1 cellular context compared by ENCODE assay signal in genomic region chr3:192851821-192852352, GRCh38.
TF ChIP-seq lines count a peak whose summit lies in the region.

No MANE protein-coding gene starts in this region.

TF ChIP-seq in HepG2, 621 proteins besides CTCF, POLR2A, EP300 and RAD21 (continued from another document and continues in another):
- TF ChIP-seq STAT6 (CRISPR knock-in tag; IDR thresholded peaks at IDR 0.05; ENCODE audit: borderline replicate concordance) (no peak), ZNF558 (CRISPR knock-in tag; IDR thresholded peaks at IDR 0.05; ENCODE audit: borderline replicate concordance) (no peak), KLF9 (CRISPR knock-in tag; IDR thresholded peaks at IDR 0.05; ENCODE audit: low read depth) (no peak), ARNT2 (CRISPR knock-in tag; IDR thresholded peaks at IDR 0.05; ENCODE audit: low read depth) (no peak), SRF (IDR thresholded peaks at IDR 0.05; ENCODE audit: low read depth, low read length) (no peak), ZNF607 (CRISPR knock-in tag; IDR thresholded peaks at IDR 0.05; ENCODE audit: borderline replicate concordance) (no peak), ZNF772 (CRISPR knock-in tag; IDR thresholded peaks at IDR 0.05) (no peak), ZNF790 (CRISPR knock-in tag; IDR thresholded peaks at IDR 0.05; ENCODE audit: borderline replicate concordance) (no peak), POLR2G (IDR thresholded peaks at IDR 0.05; ENCODE audit: low read depth, low read length) (no peak), TGIF2 (CRISPR knock-in tag; IDR thresholded peaks at IDR 0.05) (no peak), REPIN1 (CRISPR knock-in tag; IDR thresholded peaks at IDR 0.05; ENCODE audit: borderline replicate concordance, low read depth) (no peak), ZNF501 (CRISPR knock-in tag; IDR thresholded peaks at IDR 0.05) (no peak), TFDP2 (CRISPR knock-in tag; IDR thresholded peaks at IDR 0.05) (no peak), MED8 (CRISPR knock-in tag; IDR thresholded peaks at IDR 0.05; ENCODE audit: insufficient replicate concordance) (no peak), ZNF776 (CRISPR knock-in tag; IDR thresholded peaks at IDR 0.05) (no peak), HOXD1 (CRISPR knock-in tag; IDR thresholded peaks at IDR 0.05) (0 out of 2 replicates have a peak, but pooled peaks have one; percentile 32), ZNF674 (CRISPR knock-in tag; IDR thresholded peaks at IDR 0.05; ENCODE audit: low read depth) (no peak), SNAPC2 (CRISPR knock-in tag; IDR thresholded peaks at IDR 0.05) (no peak), ZBTB7B (CRISPR knock-in tag; IDR thresholded peaks at IDR 0.05) (no peak), HNF4G (IDR thresholded peaks at IDR 0.05; ENCODE audit: borderline replicate concordance, low read depth, low read length) (peak; percentile 33; the same call in 1 of the 2 replicates), HNF4G (CRISPR knock-in tag; IDR thresholded peaks at IDR 0.05; ENCODE audit: borderline replicate concordance, low read depth) (no peak), ZNF781 (CRISPR knock-in tag; IDR thresholded peaks at IDR 0.05; ENCODE audit: borderline replicate concordance, not compliant biosample characterization) (no peak), CBX1 (IDR thresholded peaks at IDR 0.05; ENCODE audit: low read depth) (no peak), FOXC1 (CRISPR knock-in tag; IDR thresholded peaks at IDR 0.05; ENCODE audit: borderline replicate concordance) (no peak), ESRRA (CRISPR knock-in tag; IDR thresholded peaks at IDR 0.05; ENCODE audit: low read depth) (no peak), ZNF335 (CRISPR knock-in tag; IDR thresholded peaks at IDR 0.05) (no peak), ZSCAN29 (CRISPR knock-in tag; conservative IDR thresholded peaks at IDR 0.05) (no peak), ZNF788 (CRISPR knock-in tag; IDR thresholded peaks at IDR 0.05; ENCODE audit: borderline replicate concordance) (no peak), PPARG (CRISPR knock-in tag; conservative IDR thresholded peaks at IDR 0.05) (peak; percentile 83), SAP130 (CRISPR knock-in tag; IDR thresholded peaks at IDR 0.05; ENCODE audit: low read depth) (peak; percentile 64), DPF2 (CRISPR knock-in tag; IDR thresholded peaks at IDR 0.05; ENCODE audit: borderline replicate concordance, low read depth) (no peak), ZNF609 (CRISPR knock-in tag; IDR thresholded peaks at IDR 0.05; ENCODE audit: borderline replicate concordance) (peak; percentile 55; the same call in 1 of the 2 replicates), SOX13 (IDR thresholded peaks at IDR 0.05) (no peak), SOX13 (CRISPR knock-in tag; conservative IDR thresholded peaks at IDR 0.05 in 1 of 2, IDR thresholded peaks at IDR 0.05 in 1 of 2) (peak in 1 of 2 experiments; percentile 87; a peak in 2 of 4 replicates), GABPB1 (CRISPR knock-in tag; IDR thresholded peaks at IDR 0.05) (no peak; the same call in 1 of the 2 replicates), SSRP1 (CRISPR knock-in tag; IDR thresholded peaks at IDR 0.05) (no peak), THAP9 (CRISPR knock-in tag; IDR thresholded peaks at IDR 0.05; ENCODE audit: borderline replicate concordance) (no peak), ZEB1 (IDR thresholded peaks at IDR 0.05; ENCODE audit: insufficient replicate concordance, low read depth) (peak; percentile 54), E2F2 (CRISPR knock-in tag; IDR thresholded peaks at IDR 0.05; ENCODE audit: borderline replicate concordance) (no peak), ETV5 (CRISPR knock-in tag; IDR thresholded peaks at IDR 0.05; ENCODE audit: borderline replicate concordance) (peak; percentile 36; the same call in 1 of the 2 replicates), BCL6 (CRISPR knock-in tag; IDR thresholded peaks at IDR 0.05) (peak; percentile 100)
- TF ChIP-seq, protein P1, sequence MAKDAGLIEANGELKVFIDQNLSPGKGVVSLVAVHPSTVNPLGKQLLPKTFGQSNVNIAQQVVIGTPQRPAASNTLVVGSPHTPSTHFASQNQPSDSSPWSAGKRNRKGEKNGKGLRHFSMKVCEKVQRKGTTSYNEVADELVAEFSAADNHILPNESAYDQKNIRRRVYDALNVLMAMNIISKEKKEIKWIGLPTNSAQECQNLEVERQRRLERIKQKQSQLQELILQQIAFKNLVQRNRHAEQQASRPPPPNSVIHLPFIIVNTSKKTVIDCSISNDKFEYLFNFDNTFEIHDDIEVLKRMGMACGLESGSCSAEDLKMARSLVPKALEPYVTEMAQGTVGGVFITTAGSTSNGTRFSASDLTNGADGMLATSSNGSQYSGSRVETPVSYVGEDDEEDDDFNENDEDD (CRISPR knock-in tag; IDR thresholded peaks at IDR 0.05; ENCODE audit: borderline replicate concordance), result no peak
- TF ChIP-seq, protein P2, sequence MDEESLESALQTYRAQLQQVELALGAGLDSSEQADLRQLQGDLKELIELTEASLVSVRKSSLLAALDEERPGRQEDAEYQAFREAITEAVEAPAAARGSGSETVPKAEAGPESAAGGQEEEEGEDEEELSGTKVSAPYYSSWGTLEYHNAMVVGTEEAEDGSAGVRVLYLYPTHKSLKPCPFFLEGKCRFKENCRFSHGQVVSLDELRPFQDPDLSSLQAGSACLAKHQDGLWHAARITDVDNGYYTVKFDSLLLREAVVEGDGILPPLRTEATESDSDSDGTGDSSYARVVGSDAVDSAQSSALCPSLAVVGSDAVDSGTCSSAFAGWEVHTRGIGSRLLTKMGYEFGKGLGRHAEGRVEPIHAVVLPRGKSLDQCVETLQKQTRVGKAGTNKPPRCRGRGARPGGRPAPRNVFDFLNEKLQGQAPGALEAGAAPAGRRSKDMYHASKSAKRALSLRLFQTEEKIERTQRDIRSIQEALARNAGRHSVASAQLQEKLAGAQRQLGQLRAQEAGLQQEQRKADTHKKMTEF (CRISPR knock-in tag; IDR thresholded peaks at IDR 0.05), result 0 out of 2 replicates have a peak, but pooled peaks have one; percentile 24
- TF ChIP-seq, protein P3, sequence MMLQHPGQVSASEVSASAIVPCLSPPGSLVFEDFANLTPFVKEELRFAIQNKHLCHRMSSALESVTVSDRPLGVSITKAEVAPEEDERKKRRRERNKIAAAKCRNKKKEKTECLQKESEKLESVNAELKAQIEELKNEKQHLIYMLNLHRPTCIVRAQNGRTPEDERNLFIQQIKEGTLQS (CRISPR knock-in tag; IDR thresholded peaks at IDR 0.05), result no peak; the same call in 1 of the 2 replicates
- TF ChIP-seq, protein P4, sequence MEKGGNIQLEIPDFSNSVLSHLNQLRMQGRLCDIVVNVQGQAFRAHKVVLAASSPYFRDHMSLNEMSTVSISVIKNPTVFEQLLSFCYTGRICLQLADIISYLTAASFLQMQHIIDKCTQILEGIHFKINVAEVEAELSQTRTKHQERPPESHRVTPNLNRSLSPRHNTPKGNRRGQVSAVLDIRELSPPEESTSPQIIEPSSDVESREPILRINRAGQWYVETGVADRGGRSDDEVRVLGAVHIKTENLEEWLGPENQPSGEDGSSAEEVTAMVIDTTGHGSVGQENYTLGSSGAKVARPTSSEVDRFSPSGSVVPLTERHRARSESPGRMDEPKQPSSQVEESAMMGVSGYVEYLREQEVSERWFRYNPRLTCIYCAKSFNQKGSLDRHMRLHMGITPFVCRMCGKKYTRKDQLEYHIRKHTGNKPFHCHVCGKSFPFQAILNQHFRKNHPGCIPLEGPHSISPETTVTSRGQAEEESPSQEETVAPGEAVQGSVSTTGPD (CRISPR knock-in tag; IDR thresholded peaks at IDR 0.05), result peak; percentile 88
- TF ChIP-seq, protein P5, sequence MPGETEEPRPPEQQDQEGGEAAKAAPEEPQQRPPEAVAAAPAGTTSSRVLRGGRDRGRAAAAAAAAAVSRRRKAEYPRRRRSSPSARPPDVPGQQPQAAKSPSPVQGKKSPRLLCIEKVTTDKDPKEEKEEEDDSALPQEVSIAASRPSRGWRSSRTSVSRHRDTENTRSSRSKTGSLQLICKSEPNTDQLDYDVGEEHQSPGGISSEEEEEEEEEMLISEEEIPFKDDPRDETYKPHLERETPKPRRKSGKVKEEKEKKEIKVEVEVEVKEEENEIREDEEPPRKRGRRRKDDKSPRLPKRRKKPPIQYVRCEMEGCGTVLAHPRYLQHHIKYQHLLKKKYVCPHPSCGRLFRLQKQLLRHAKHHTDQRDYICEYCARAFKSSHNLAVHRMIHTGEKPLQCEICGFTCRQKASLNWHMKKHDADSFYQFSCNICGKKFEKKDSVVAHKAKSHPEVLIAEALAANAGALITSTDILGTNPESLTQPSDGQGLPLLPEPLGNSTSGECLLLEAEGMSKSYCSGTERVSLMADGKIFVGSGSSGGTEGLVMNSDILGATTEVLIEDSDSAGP (CRISPR knock-in tag; IDR thresholded peaks at IDR 0.05; ENCODE audit: borderline replicate concordance), result no peak
